1 cellular context compared by ENCODE assay signal in the genomic region with DNA sequence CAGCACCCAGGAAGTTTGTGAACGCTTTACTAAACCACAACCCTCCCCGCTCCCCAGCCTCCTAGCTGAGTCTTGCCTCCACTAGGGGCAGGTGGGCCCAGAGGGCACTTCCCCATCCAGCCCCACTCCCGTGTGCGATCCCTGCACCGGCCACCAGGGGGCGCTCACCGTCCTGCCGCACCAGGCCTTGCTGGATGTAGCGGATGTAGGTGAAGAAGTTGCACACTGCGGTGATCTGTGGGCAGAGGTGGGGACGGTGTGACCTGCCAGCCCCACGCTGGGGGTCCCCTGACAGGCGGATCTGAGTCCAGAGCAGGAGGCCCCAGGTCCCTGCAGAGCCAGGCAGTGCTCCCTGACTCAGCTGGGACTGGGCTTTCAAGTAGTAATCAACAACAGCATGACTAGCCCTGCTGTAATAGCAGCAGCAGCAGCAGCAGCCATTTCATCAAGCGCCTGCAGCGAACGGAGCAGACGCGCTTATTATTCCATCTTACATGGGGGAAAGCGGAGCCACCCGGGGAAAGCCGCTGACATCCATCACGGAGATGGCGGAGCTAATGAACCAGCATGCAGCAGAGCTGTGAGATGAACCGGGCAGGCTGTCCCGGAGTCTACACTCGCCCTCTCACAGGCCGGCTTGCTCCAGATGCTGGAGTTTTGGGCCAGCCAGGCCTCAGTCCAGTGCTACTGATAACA.
TF ChIP-seq lines count a peak whose summit lies in the region.

No MANE protein-coding gene starts in this region.

TF ChIP-seq in K562, 482 proteins besides CTCF, POLR2A, EP300 and RAD21 (continued from another document and continues in another):
- TF ChIP-seq ZKSCAN1 (IDR thresholded peaks at IDR 0.05; ENCODE audit: low read depth, low read length) (0 out of 2 replicates have a peak, but pooled peaks have one; percentile 35), ARID2 (IDR thresholded peaks at IDR 0.05) (peak; percentile 79), ARNT (IDR thresholded peaks at IDR 0.05) (no peak), PPARD (CRISPR knock-in tag; IDR thresholded peaks at IDR 0.05) (no peak), KLF10 (CRISPR knock-in tag; IDR thresholded peaks at IDR 0.05) (no peak), POU5F1 (IDR thresholded peaks at IDR 0.05; ENCODE audit: borderline replicate concordance, low read depth, low read length, partially characterized antibody) (no peak), ZNF140 (CRISPR knock-in tag; IDR thresholded peaks at IDR 0.05) (no peak), E2F3 (CRISPR knock-in tag; IDR thresholded peaks at IDR 0.05) (no peak), SUPT5H (IDR thresholded peaks at IDR 0.05) (no peak), SLC30A9 (CRISPR knock-in tag; IDR thresholded peaks at IDR 0.05) (no peak), ZNF23 (CRISPR knock-in tag; IDR thresholded peaks at IDR 0.05) (no peak), FOSL1 (tag; conservative IDR thresholded peaks at IDR 0.05) (no peak), NRF1 (conservative IDR thresholded peaks at IDR 0.05 in 1 of 2, IDR thresholded peaks at IDR 0.05 in 1 of 2) (no peak), YY1 (IDR thresholded peaks at IDR 0.05; ENCODE audit: borderline replicate concordance in 1 of 3, control insufficient read depth in 1 of 3, extremely low read depth in 1 of 3, insufficient read depth in 3 of 3, insufficient read length in 1 of 3, insufficient replicate concordance in 2 of 3, low read depth in 1 of 3, low read length in 2 of 3) (peak in 2 of 3 experiments; percentile 34 to 35), ZNF77 (CRISPR knock-in tag; IDR thresholded peaks at IDR 0.05) (no peak), TEAD4 (IDR thresholded peaks at IDR 0.05; ENCODE audit: low read length) (no peak), TEAD4 (CRISPR knock-in tag; IDR thresholded peaks at IDR 0.05; ENCODE audit: borderline replicate concordance) (no peak), BCOR (IDR thresholded peaks at IDR 0.05) (no peak), GTF2E2 (tag; IDR thresholded peaks at IDR 0.05) (no peak), NCOA1 (IDR thresholded peaks at IDR 0.05; ENCODE audit: low read depth) (no peak), MXI1 (IDR thresholded peaks at IDR 0.05; ENCODE audit: low read depth, low read length) (no peak), ZNF57 (CRISPR knock-in tag; IDR thresholded peaks at IDR 0.05) (no peak), MEF2A (IDR thresholded peaks at IDR 0.05; ENCODE audit: control insufficient read depth, low read depth, low read length) (no peak), SREBF1 (IDR thresholded peaks at IDR 0.05; ENCODE audit: borderline replicate concordance, low read depth, low read length) (no peak), POLR2AphosphoS2 (IDR thresholded peaks at IDR 0.05; ENCODE audit: low read length) (no peak), KLF16 (IDR thresholded peaks at IDR 0.05) (peak; percentile 65; the same call in 1 of the 2 replicates), ZNF316 (IDR thresholded peaks at IDR 0.05) (no peak)
- TF ChIP-seq, protein P1, sequence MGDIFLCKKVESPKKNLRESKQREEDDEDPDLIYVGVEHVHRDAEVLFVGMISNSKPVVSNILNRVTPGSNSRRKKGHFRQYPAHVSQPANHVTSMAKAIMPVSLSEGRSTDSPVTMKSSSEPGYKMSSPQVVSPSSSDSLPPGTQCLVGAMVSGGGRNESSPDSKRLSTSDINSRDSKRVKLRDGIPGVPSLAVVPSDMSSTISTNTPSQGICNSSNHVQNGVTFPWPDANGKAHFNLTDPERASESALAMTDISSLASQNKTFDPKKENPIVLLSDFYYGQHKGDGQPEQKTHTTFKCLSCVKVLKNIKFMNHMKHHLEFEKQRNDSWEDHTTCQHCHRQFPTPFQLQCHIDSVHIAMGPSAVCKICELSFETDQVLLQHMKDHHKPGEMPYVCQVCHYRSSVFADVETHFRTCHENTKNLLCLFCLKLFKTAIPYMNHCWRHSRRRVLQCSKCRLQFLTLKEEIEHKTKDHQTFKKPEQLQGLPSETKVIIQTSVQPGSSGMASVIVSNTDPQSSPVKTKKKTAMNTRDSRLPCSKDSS (IDR thresholded peaks at IDR 0.05; ENCODE audit: low read depth, partially characterized antibody): no peak
- TF ChIP-seq, protein P2, sequence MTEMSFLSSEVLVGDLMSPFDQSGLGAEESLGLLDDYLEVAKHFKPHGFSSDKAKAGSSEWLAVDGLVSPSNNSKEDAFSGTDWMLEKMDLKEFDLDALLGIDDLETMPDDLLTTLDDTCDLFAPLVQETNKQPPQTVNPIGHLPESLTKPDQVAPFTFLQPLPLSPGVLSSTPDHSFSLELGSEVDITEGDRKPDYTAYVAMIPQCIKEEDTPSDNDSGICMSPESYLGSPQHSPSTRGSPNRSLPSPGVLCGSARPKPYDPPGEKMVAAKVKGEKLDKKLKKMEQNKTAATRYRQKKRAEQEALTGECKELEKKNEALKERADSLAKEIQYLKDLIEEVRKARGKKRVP (CRISPR knock-in tag; IDR thresholded peaks at IDR 0.05): no peak
- TF ChIP-seq, protein P3, sequence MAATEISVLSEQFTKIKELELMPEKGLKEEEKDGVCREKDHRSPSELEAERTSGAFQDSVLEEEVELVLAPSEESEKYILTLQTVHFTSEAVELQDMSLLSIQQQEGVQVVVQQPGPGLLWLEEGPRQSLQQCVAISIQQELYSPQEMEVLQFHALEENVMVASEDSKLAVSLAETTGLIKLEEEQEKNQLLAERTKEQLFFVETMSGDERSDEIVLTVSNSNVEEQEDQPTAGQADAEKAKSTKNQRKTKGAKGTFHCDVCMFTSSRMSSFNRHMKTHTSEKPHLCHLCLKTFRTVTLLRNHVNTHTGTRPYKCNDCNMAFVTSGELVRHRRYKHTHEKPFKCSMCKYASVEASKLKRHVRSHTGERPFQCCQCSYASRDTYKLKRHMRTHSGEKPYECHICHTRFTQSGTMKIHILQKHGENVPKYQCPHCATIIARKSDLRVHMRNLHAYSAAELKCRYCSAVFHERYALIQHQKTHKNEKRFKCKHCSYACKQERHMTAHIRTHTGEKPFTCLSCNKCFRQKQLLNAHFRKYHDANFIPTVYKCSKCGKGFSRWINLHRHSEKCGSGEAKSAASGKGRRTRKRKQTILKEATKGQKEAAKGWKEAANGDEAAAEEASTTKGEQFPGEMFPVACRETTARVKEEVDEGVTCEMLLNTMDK (IDR thresholded peaks at IDR 0.05; ENCODE audit: borderline replicate concordance, insufficient read depth, low read depth, low read length, poor library complexity, severe bottlenecking): peak; percentile 91
- TF ChIP-seq, protein P4, sequence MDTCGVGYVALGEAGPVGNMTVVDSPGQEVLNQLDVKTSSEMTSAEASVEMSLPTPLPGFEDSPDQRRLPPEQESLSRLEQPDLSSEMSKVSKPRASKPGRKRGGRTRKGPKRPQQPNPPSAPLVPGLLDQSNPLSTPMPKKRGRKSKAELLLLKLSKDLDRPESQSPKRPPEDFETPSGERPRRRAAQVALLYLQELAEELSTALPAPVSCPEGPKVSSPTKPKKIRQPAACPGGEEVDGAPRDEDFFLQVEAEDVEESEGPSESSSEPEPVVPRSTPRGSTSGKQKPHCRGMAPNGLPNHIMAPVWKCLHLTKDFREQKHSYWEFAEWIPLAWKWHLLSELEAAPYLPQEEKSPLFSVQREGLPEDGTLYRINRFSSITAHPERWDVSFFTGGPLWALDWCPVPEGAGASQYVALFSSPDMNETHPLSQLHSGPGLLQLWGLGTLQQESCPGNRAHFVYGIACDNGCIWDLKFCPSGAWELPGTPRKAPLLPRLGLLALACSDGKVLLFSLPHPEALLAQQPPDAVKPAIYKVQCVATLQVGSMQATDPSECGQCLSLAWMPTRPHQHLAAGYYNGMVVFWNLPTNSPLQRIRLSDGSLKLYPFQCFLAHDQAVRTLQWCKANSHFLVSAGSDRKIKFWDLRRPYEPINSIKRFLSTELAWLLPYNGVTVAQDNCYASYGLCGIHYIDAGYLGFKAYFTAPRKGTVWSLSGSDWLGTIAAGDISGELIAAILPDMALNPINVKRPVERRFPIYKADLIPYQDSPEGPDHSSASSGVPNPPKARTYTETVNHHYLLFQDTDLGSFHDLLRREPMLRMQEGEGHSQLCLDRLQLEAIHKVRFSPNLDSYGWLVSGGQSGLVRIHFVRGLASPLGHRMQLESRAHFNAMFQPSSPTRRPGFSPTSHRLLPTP (IDR thresholded peaks at IDR 0.05; ENCODE audit: borderline replicate concordance, extremely low read depth, insufficient read length): no peak
- TF ChIP-seq, protein P5, sequence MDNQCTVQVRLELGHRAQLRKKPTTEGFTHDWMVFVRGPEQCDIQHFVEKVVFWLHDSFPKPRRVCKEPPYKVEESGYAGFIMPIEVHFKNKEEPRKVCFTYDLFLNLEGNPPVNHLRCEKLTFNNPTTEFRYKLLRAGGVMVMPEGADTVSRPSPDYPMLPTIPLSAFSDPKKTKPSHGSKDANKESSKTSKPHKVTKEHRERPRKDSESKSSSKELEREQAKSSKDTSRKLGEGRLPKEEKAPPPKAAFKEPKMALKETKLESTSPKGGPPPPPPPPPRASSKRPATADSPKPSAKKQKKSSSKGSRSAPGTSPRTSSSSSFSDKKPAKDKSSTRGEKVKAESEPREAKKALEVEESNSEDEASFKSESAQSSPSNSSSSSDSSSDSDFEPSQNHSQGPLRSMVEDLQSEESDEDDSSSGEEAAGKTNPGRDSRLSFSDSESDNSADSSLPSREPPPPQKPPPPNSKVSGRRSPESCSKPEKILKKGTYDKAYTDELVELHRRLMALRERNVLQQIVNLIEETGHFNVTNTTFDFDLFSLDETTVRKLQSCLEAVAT (IDR thresholded peaks at IDR 0.05): peak in 1 of 2 experiments; percentile 66; a peak in 1 of 4 replicates
- TF ChIP-seq, protein P6, sequence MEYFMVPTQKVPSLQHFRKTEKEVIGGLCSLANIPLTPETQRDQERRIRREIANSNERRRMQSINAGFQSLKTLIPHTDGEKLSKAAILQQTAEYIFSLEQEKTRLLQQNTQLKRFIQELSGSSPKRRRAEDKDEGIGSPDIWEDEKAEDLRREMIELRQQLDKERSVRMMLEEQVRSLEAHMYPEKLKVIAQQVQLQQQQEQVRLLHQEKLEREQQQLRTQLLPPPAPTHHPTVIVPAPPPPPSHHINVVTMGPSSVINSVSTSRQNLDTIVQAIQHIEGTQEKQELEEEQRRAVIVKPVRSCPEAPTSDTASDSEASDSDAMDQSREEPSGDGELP (CRISPR knock-in tag; IDR thresholded peaks at IDR 0.05; ENCODE audit: borderline replicate concordance): peak; percentile 86
- TF ChIP-seq, protein P7, sequence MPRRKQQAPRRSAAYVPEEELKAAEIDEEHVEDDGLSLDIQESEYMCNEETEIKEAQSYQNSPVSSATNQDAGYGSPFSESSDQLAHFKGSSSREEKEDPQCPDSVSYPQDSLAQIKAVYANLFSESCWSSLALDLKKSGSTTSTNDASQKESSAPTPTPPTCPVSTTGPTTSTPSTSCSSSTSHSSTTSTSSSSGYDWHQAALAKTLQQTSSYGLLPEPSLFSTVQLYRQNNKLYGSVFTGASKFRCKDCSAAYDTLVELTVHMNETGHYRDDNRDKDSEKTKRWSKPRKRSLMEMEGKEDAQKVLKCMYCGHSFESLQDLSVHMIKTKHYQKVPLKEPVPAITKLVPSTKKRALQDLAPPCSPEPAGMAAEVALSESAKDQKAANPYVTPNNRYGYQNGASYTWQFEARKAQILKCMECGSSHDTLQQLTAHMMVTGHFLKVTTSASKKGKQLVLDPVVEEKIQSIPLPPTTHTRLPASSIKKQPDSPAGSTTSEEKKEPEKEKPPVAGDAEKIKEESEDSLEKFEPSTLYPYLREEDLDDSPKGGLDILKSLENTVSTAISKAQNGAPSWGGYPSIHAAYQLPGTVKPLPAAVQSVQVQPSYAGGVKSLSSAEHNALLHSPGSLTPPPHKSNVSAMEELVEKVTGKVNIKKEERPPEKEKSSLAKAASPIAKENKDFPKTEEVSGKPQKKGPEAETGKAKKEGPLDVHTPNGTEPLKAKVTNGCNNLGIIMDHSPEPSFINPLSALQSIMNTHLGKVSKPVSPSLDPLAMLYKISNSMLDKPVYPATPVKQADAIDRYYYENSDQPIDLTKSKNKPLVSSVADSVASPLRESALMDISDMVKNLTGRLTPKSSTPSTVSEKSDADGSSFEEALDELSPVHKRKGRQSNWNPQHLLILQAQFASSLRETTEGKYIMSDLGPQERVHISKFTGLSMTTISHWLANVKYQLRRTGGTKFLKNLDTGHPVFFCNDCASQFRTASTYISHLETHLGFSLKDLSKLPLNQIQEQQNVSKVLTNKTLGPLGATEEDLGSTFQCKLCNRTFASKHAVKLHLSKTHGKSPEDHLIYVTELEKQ (CRISPR knock-in tag; IDR thresholded peaks at IDR 0.05): no peak
